In the genomic region with DNA sequence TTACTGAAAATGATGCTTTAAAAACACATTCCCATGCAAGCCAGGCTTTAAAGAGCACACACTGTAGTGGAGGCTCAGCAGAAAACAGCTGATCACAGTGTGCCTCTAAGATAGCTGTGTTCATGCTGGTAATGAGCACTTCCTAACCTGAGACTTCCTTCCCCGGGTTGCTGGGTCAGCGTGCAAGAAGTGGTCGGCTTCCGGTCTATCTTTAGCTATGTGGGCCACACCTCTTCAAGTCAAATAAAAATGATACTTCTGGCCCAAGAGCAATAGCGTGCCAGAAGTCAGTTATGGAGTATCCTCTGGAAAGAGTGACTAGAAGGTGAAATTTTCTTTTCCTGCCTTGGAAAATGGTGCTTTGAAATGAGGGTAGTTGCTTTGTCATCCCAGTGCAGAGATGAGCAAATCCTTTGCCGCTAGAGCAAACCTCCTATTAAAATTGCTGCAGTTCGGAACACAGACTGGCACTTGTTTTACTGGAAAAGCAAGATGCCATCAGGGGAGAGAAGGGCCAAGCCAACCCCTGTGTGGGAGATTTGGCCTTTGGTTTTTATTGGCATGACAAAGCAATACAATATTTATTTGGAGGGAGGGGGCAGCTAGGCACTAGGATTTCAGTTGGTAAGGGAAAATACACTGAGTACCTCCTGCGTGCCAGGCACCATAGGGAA, we compare ENCODE assay signal across 8 cellular contexts.
DNase-seq lines count a peak whose midpoint lies in the region; ATAC-seq and TF ChIP-seq lines count a peak whose summit lies in the region.

No MANE protein-coding gene starts in this region.

- H3K9me3 ChIP-seq in BLaER1 treated with 17β-estradiol and CSF1 and Interleukin-3, amounts not matched to agents 10 nM and 100 nM (replicated peaks in 1 of 11) = no peaks in the 10 kb centered on the region

- peak overlapping the region; percentile 27 to 51 (median 33) for H3K27ac Mint-ChIP-seq in nephron

- no peaks in the 10 kb centered on the region for H3K9me3 Mint-ChIP-seq in nephron

- no peaks in the 10 kb centered on the region for H3K27me3 Mint-ChIP-seq in nephron (ENCODE audit: low read depth)

- 0 out of 22 replicates have a peak overlapping the region, but pooled peaks of 1 of the 11 experiments have one; percentile 8 for H3K27ac ChIP-seq in BLaER1 treated with 17β-estradiol and CSF1 and Interleukin-3, amounts not matched to agents 10 nM and 100 nM

- ATAC-seq in HG03432 (IDR thresholded peaks at IDR 0.05; ENCODE audit: unreplicated experiment) = no peak

- H3K4me1 ChIP-seq in BLaER1 treated with 17β-estradiol and CSF1 and Interleukin-3, amounts not matched to agents 10 nM and 100 nM = peaks cover 42 to 54% (median 50%) of the 10 kb centered on the region in 10 experiments

- peaks cover 82 to 100% (median 99%) of the 10 kb centered on the region in 11 experiments; a peak in 21 of 22 replicates for H4K20me1 ChIP-seq in BLaER1 treated with 17β-estradiol and CSF1 and Interleukin-3, amounts not matched to agents 10 nM and 100 nM

- DNase-seq in M059J (ENCODE audit: low read depth) = peak; percentile 22
- DNase-seq in dermis blood vessel endothelial cell = peak; percentile 89
- no peak for DNase-seq in NCI-H1694 (lab: John Stamatoyannopoulos, UW)
- DNase-seq in NCI-H2171 (lab: John Stamatoyannopoulos, UW) = no peak
- no peak for DNase-seq in HuH-7.5 (ENCODE audit: low spot score)

- peaks cover 62% of the 10 kb centered on the region for H3K4me1 Mint-ChIP-seq in nephron

- H3K4me3 Mint-ChIP-seq in nephron = no peak overlapping the region

- H3K9ac ChIP-seq in BLaER1 treated with 17β-estradiol and CSF1 and Interleukin-3, amounts not matched to agents 10 nM and 100 nM = peak overlapping the region in 1 of 11 experiments; percentile 12; a peak in 2 of 22 replicates

- H3K36me3 Mint-ChIP-seq in nephron (ENCODE audit: low read depth) = peaks cover 37% of the 10 kb centered on the region

- no peak overlapping the region for H3K4me3 ChIP-seq in BLaER1 treated with 17β-estradiol and CSF1 and Interleukin-3, amounts not matched to agents 10 nM and 100 nM

- H3K27me3 ChIP-seq in BLaER1 treated with 17β-estradiol and CSF1 and Interleukin-3, amounts not matched to agents 10 nM and 100 nM = no peaks in the 10 kb centered on the region

- H3K4me2 ChIP-seq in BLaER1 treated with 17β-estradiol and CSF1 and Interleukin-3, amounts not matched to agents 10 nM and 100 nM = peak overlapping the region; percentile 52 to 79 (median 59)

- TF ChIP-seq CTCF in nephron (IDR thresholded peaks at IDR 0.05; ENCODE audit: unreplicated experiment in 3 of 3) = no peak

- H3K36me3 ChIP-seq in BLaER1 treated with 17β-estradiol and CSF1 and Interleukin-3, amounts not matched to agents 10 nM and 100 nM = peaks cover 42 to 82% (median 52%) of the 10 kb centered on the region in 11 experiments

Comparison
In these comparisons a context has a peak if more than half of its experiments do, and no peak if none do; other contexts are left out.
1. DNase-seq: peak in M059J (single experiment) and dermis blood vessel endothelial cell (single experiment); none in NCI-H1694 (single experiment), NCI-H2171 (single experiment) and HuH-7.5 (single experiment).